ENCODE assay signal across 23 cellular contexts in the genomic region with DNA sequence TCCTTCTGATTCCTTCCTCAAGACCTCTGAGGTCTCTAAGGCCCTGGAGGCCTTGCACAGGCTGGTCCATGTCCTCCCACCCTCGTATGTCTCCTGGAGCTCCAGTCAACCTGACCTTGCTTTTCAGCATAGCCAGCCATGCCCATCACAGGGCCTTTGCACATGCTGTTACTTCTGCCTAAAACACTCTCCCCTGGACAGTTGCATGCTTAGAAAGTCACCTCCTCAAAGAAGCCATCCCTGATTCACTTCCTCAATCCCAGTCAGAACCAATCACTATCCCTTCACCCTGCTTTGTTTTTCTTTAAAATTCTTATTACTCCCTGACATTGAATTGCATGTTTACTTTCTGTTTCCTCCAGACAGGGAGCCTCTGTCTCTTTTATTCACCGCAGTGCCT.
"Had no signal": no experiment of that assay in that cellular context is flagged by ENCODE, and none has a peak within 500 bp of the region (broad histone marks: within the 10 kb centered on the region; RNA-seq: fewer than 3 reads in every experiment).

No MANE protein-coding gene starts in this region.

- H3K27ac Mint-ChIP-seq: naive thymus-derived CD8-positive, alpha-beta T cell; nephron progenitor cell; progenitor cell of endocrine pancreas; stimulated activated effector memory CD8-positive, alpha-beta T cell treated with anti-CD3 and anti-CD28 coated beads, Interleukin-12 subunit alpha, Interleukin-12 subunit beta, amount 100 ng/mL, for 72 hours; type B pancreatic cell had no signal

- H3K36me3 ChIP-seq: left lung, lower lobe of right lung, ovary, tibial nerve, uterus had no signal

- H3K4me3 Mint-ChIP-seq: naive thymus-derived CD8-positive, alpha-beta T cell; nephron progenitor cell; stimulated activated effector memory CD8-positive, alpha-beta T cell treated with anti-CD3 and anti-CD28 coated beads, Interleukin-12 subunit alpha, Interleukin-12 subunit beta, amount 100 ng/mL, for 72 hours; stimulated activated naive CD8-positive, alpha-beta T cell treated with anti-CD3 and anti-CD28 coated beads, Interleukin-15, amount 100 ng/mL, for 72 hours; type B pancreatic cell had no signal

- DNase-seq: hippocampal formation; kidney glomerular epithelial cell; left cardiac atrium; left lung; lower lobe of right lung; mammary epithelial cell; mesenchymal stem cell; naive thymus-derived CD8-positive, alpha-beta T cell; nephron progenitor cell; ovary; retina; right cardiac atrium; stimulated activated CD4-positive, alpha-beta T cell treated with anti-CD3 and anti-CD28 coated beads, Interleukin-12 subunit alpha, Interleukin-12 subunit beta, amount 100 ng/mL, for 4 hours; stimulated activated CD4-positive, alpha-beta T cell treated with anti-CD3 and anti-CD28 coated beads, Interleukin-4, amount 100 ng/mL, for 24 hours; stimulated activated naive CD4-positive, alpha-beta T cell treated with Interleukin-2 at 50 U/mL for 16 hours; stimulated activated naive CD8-positive, alpha-beta T cell treated with anti-CD3 and anti-CD28 coated beads, Interleukin-15, amount 100 ng/mL, for 72 hours; substantia nigra; uterus had no signal

- H3K4me1 Mint-ChIP-seq: stimulated activated naive CD8-positive, alpha-beta T cell treated with anti-CD3 and anti-CD28 coated beads, Interleukin-15, amount 100 ng/mL, for 72 hours had no signal

- H3K9me3 ChIP-seq: left lung, lower lobe of right lung, ovary, tibial nerve, uterus had no signal

- H3K27ac ChIP-seq: left lung, lower lobe of right lung, ovary, skin epidermis, tibial nerve, uterus had no signal

- H3K27me3 ChIP-seq: ovary, tibial nerve, uterus had no signal

- H3K36me3 Mint-ChIP-seq: naive thymus-derived CD8-positive, alpha-beta T cell; stimulated activated effector memory CD8-positive, alpha-beta T cell treated with anti-CD3 and anti-CD28 coated beads, Interleukin-12 subunit alpha, Interleukin-12 subunit beta, amount 100 ng/mL, for 72 hours; type B pancreatic cell had no signal

- H3K9me3 Mint-ChIP-seq: naive thymus-derived CD8-positive, alpha-beta T cell; nephron progenitor cell; stimulated activated effector memory CD8-positive, alpha-beta T cell treated with anti-CD3 and anti-CD28 coated beads, Interleukin-12 subunit alpha, Interleukin-12 subunit beta, amount 100 ng/mL, for 72 hours; stimulated activated naive CD8-positive, alpha-beta T cell treated with anti-CD3 and anti-CD28 coated beads, Interleukin-15, amount 100 ng/mL, for 72 hours; type B pancreatic cell had no signal

- H3K4me3 ChIP-seq: left lung, lower lobe of right lung, ovary, skin epidermis, tibial nerve, uterus had no signal

- H3K4me1 ChIP-seq: left lung, lower lobe of right lung, tibial nerve, uterus had no signal

- H3K27me3 Mint-ChIP-seq: stimulated activated naive CD8-positive, alpha-beta T cell treated with anti-CD3 and anti-CD28 coated beads, Interleukin-15, amount 100 ng/mL, for 72 hours had no signal
